Comparison of ENCODE assay signal across 20 cellular contexts in genomic region chr15:97981058-97981457, GRCh38. TPM values are rescaled to one million over a fixed set of nuclear protein-coding genes. Genes with fewer than 3 reads are reported as not detected.
"Had no signal": no experiment of that assay in that cellular context is flagged by ENCODE, and none has a peak within 500 bp of the region (broad histone marks: within the 10 kb centered on the region; RNA-seq: fewer than 3 reads in every experiment).

No MANE protein-coding gene starts in this region.

- DNase-seq: KBM-7; MV-4-11; NCI-H1048; NCI-H1105; NCI-H1436 treated with DMSO at 0.1 percent for 48 hours; NCI-H1694; NCI-H187 treated with DMSO at 0.1 percent for 48 hours; NCI-H2029 treated with DMSO at 0.1 percent for 48 hours; NCI-H2227 treated with DMSO at 0.1 percent for 48 hours; NCI-H524; NCI-H526 treated with DMSO at 0.1 percent for 48 hours; NCI-H748 treated with DMSO at 0.1 percent for 48 hours; NK-92 treated with Interleukin-12 subunit alpha and Interleukin-12 subunit beta, amount 100 ng/mL, for 24 hours; PC-3; SHP77; SK-N-SH; SW 1271 had no signal

- H3K9ac ChIP-seq: SK-N-SH had no signal

- ATAC-seq: Panc1, PC-3 had no signal

- H3K27ac ChIP-seq: RWPE1 had no signal

- H3K9me3 ChIP-seq: SK-N-SH had no signal

RNA-seq across cellular contexts. Expression of gene ARRDC4, which starts 20.6 kb away (rescaled TPM):
- total RNA-seq: OCI-LY7 had no signal
